ENCODE assay signal across 8 cellular contexts in the genomic region with DNA sequence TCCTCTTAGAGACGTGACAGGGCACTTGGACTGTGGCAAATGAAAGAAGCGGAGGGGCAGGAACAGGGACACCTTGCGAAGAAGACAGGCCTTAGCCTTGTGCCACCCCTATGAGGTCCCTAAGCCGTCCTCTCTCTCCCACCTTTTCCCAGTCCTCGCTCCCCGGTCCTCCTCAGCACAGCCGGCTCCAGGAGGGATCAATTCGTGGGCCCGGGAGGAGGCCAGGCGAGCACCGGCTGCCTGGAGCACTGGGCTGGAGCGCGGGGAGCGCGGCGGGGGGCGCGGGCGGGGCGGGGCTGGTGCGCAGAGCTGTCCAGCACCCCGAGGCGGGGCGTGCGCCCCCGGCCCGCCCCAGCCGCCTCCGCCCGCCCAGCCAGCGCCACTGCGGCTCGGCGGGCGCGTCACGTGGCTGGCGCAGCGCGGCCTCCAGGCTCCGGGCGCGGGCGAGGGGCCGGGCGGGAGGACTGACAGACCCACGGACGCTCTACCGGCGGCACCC. TPM values are rescaled to one million over a fixed set of nuclear protein-coding genes. Genes with fewer than 3 reads are reported as not detected.
DNase-seq lines count a peak whose midpoint lies in the region; ATAC-seq and TF ChIP-seq lines count a peak whose summit lies in the region.

LRP3 (plus strand) TSS at position 467 of the 499 bp plus-strand sequence. CDS start 456 bp downstream, outside the sequence.

- H3K4me1 ChIP-seq in CD4-positive, alpha-beta memory T cell (ENCODE audit: insufficient read depth, low read length) = no peaks in the 10 kb centered on the region
- H3K4me1 ChIP-seq in left ventricle myocardium inferior = peaks cover 14% of the 10 kb centered on the region

- peaks cover 0 to 6% (median 0%) of the 10 kb centered on the region in 4 donors for H3K4me1 Mint-ChIP-seq in CD4-positive, alpha-beta memory T cell
- no peaks in the 10 kb centered on the region for H3K4me1 Mint-ChIP-seq in activated naive CD8-positive, alpha-beta T cell treated with anti-CD3 and anti-CD28 coated beads, Interleukin-2, amount 10 ng/mL, durations not matched to agents 7 days and 5 days

- H3K36me3 Mint-ChIP-seq in CD4-positive, alpha-beta memory T cell = no peaks in the 10 kb centered on the region
- H3K36me3 Mint-ChIP-seq in activated naive CD8-positive, alpha-beta T cell treated with anti-CD3 and anti-CD28 coated beads, Interleukin-2, amount 10 ng/mL, durations not matched to agents 7 days and 5 days = no peaks in the 10 kb centered on the region

- no peak for DNase-seq in CD4-positive, alpha-beta memory T cell
- DNase-seq in MG63 (peak; percentile 79), left ventricle myocardium inferior (peak; percentile 60), pons (ENCODE audit: low spot score) (peak; percentile 26), NCI-H1694 treated with DMSO at 0.1 percent for 48 hours (lab: John Stamatoyannopoulos, UW) (no peak), T-helper 9 cell (no peak)
- no peak for DNase-seq in activated naive CD8-positive, alpha-beta T cell treated with anti-CD3 and anti-CD28 coated beads, Interleukin-2, amount 10 ng/mL, durations not matched to agents 7 days and 5 days

- H3K27me3 Mint-ChIP-seq in CD4-positive, alpha-beta memory T cell = peaks cover 21 to 33% of the 10 kb centered on the region in 2 donors
- peaks cover 50% of the 10 kb centered on the region for H3K27me3 Mint-ChIP-seq in activated naive CD8-positive, alpha-beta T cell treated with anti-CD3 and anti-CD28 coated beads, Interleukin-2, amount 10 ng/mL, durations not matched to agents 7 days and 5 days

- H3K27ac ChIP-seq in CD4-positive, alpha-beta memory T cell (ENCODE audit: low read depth, low read length) = no peak within 1 kb of the TSS
- H3K27ac ChIP-seq in left ventricle myocardium inferior (replicated peaks) = peak within 1 kb of the TSS; percentile 54

- H3K36me3 ChIP-seq in CD4-positive, alpha-beta memory T cell (ENCODE audit: insufficient read depth, low read length) = no peaks in the 10 kb centered on the region
- H3K36me3 ChIP-seq in MG63 = peaks cover 14% of the 10 kb centered on the region
- no peaks in the 10 kb centered on the region for H3K36me3 ChIP-seq in left ventricle myocardium inferior

- no peak for ATAC-seq in activated naive CD8-positive, alpha-beta T cell treated with anti-CD3 and anti-CD28 coated beads, Interleukin-2, amount 10 ng/mL, durations not matched to agents 7 days and 5 days (ENCODE audit: low read depth)
- no peak for ATAC-seq in GM19397 (IDR thresholded peaks at IDR 0.05; ENCODE audit: unreplicated experiment)

- TF ChIP-seq CTCF in left ventricle myocardium inferior (IDR thresholded peaks at IDR 0.05; ENCODE audit: borderline replicate concordance) = no peak

- no peak within 1 kb of the TSS for H3K4me3 ChIP-seq in CD4-positive, alpha-beta memory T cell (ENCODE audit: low read length in 2 of 2)
- peak within 1 kb of the TSS; percentile 76 for H3K4me3 ChIP-seq in MG63
- H3K4me3 ChIP-seq in left ventricle myocardium inferior = peak within 1 kb of the TSS; percentile 75

- peak within 1 kb of the TSS in 6 of 8 donors; percentile 29 to 62 (median 56) for H3K4me3 Mint-ChIP-seq in CD4-positive, alpha-beta memory T cell
- peak within 1 kb of the TSS; percentile 37 for H3K4me3 Mint-ChIP-seq in activated naive CD8-positive, alpha-beta T cell treated with anti-CD3 and anti-CD28 coated beads, Interleukin-2, amount 10 ng/mL, durations not matched to agents 7 days and 5 days

- H3K27ac Mint-ChIP-seq in CD4-positive, alpha-beta memory T cell = no peak within 1 kb of the TSS
- no peak within 1 kb of the TSS for H3K27ac Mint-ChIP-seq in activated naive CD8-positive, alpha-beta T cell treated with anti-CD3 and anti-CD28 coated beads, Interleukin-2, amount 10 ng/mL, durations not matched to agents 7 days and 5 days

- H3K27me3 ChIP-seq in CD4-positive, alpha-beta memory T cell (ENCODE audit: insufficient read depth, low read length) = peaks cover 11% of the 10 kb centered on the region
- H3K27me3 ChIP-seq in MG63 (no peaks in the 10 kb centered on the region), left ventricle myocardium inferior (ENCODE audit: low read depth) (peaks cover 14% of the 10 kb centered on the region)

- H3K9me3 ChIP-seq in CD4-positive, alpha-beta memory T cell (ENCODE audit: control insufficient read depth in 1 of 2, low read length in 2 of 2) = no peaks in the 10 kb centered on the region
- no peaks in the 10 kb centered on the region for H3K9me3 ChIP-seq in MG63
- H3K9me3 ChIP-seq in left ventricle myocardium inferior (replicated peaks) = no peaks in the 10 kb centered on the region

- CTCF ChIA-PET in CD4-positive, alpha-beta memory T cell (lab: Charles Lee; ENCODE audit: partially characterized antibody) = no interaction called here

- POLR2A ChIA-PET in CD4-positive, alpha-beta memory T cell (lab: Charles Lee; ENCODE audit: partially characterized antibody) = no interaction called here
- POLR2A ChIA-PET in activated naive CD8-positive, alpha-beta T cell treated with anti-CD3 and anti-CD28 coated beads, Interleukin-2, amount 10 ng/mL, durations not matched to agents 7 days and 5 days (lab: Charles Lee) = no interaction called here

- no peaks in the 10 kb centered on the region for H3K9me3 Mint-ChIP-seq in CD4-positive, alpha-beta memory T cell
- no peaks in the 10 kb centered on the region for H3K9me3 Mint-ChIP-seq in activated naive CD8-positive, alpha-beta T cell treated with anti-CD3 and anti-CD28 coated beads, Interleukin-2, amount 10 ng/mL, durations not matched to agents 7 days and 5 days

- intact Hi-C loops in CD4-positive, alpha-beta memory T cell (cut with micrococcal nuclease) = no loop called here
- intact Hi-C loops in left ventricle myocardium inferior (cut with micrococcal nuclease) = no loop called here

RNA-seq across cellular contexts. Expression of gene LRP3, which starts in this region (rescaled TPM):
- under 1 TPM in 1 of 2 experiments, not detected in 1; 0.32 TPM for total RNA-seq in CD4-positive, alpha-beta memory T cell
- not detected for polyA plus RNA-seq in CD4-positive, alpha-beta memory T cell
- 68.8 and 98.8 TPM in 2 replicates for total RNA-seq in MG63 (2014; rRNA removed; shearing (Covaris generic); ENCODE audit: low replicate concordance)
- under 1 TPM; 0.14 to 0.43 TPM for total RNA-seq in activated naive CD8-positive, alpha-beta T cell treated with anti-CD3 and anti-CD28 coated beads, Interleukin-2, amount 10 ng/mL, durations not matched to agents 7 days and 5 days
- total RNA-seq in left ventricle myocardium inferior = 20.8 TPM

Comparison
In these comparisons a context has a peak if more than half of its experiments do, and no peak if none do; other contexts are left out.
1. RNA of gene LRP3 (total RNA-seq): 68.8 to 98.8 TPM in MG63 and 20.8 TPM in left ventricle myocardium inferior (single experiment); 0.14 to 0.43 TPM in activated naive CD8-positive, alpha-beta T cell treated with anti-CD3 and anti-CD28 coated beads, Interleukin-2, amount 10 ng/mL, durations not matched to agents 7 days and 5 days and 0.32 TPM in CD4-positive, alpha-beta memory T cell; every median in the first group is over 10 times any median in the second.
2. DNase-seq: peak in MG63 (single experiment), left ventricle myocardium inferior (single experiment) and pons (single experiment); none in CD4-positive, alpha-beta memory T cell (0 of 5), activated naive CD8-positive, alpha-beta T cell treated with anti-CD3 and anti-CD28 coated beads, Interleukin-2, amount 10 ng/mL, durations not matched to agents 7 days and 5 days (single experiment), NCI-H1694 treated with DMSO at 0.1 percent for 48 hours (single experiment) and T-helper 9 cell (single experiment).
3. H3K4me3 ChIP-seq: peak in MG63 (single experiment) and left ventricle myocardium inferior (single experiment); none in CD4-positive, alpha-beta memory T cell (0 of 2).